16 cellular contexts compared by ENCODE assay signal in genomic region chr3:21449738-21450137, GRCh38.
DNase-seq lines count a peak whose midpoint lies in the region; ATAC-seq and TF ChIP-seq lines count a peak whose summit lies in the region.
"Had no signal": no experiment of that assay in that cellular context is flagged by ENCODE, and none has a peak within 500 bp of the region (broad histone marks: within the 10 kb centered on the region; RNA-seq: fewer than 3 reads in every experiment).

No MANE protein-coding gene starts in this region.

- H3K27ac ChIP-seq in left ventricle myocardium inferior (replicated peaks), result no peak overlapping the region
- H3K27ac ChIP-seq: BLaER1 had no signal

- H3K4me1 ChIP-seq in left ventricle myocardium inferior, result peaks cover 13% of the 10 kb centered on the region
- H3K4me1 ChIP-seq: BLaER1 had no signal

- intact Hi-C loops in Right ventricle myocardium superior (cut with DNase I) (no loop called here), left ventricle myocardium inferior (cut with micrococcal nuclease) (no loop called here), left ventricle myocardium superior (cut with micrococcal nuclease) (no loop called here)

- DNase-seq in Right ventricle myocardium superior, result no peak
- DNase-seq in left ventricle myocardium inferior, result no peak
- DNase-seq in cerebellar cortex (ENCODE audit: low spot score), result peak; percentile 59
- DNase-seq in left ventricle myocardium superior, result peak; percentile 25
- DNase-seq in KG1 (lab: John Stamatoyannopoulos, UW), result no peak
- no peak for DNase-seq in NCI-H748 treated with DMSO at 0.1 percent for 48 hours (lab: John Stamatoyannopoulos, UW)
- no peak for DNase-seq in NCI-H1092 treated with DMSO at 0.1 percent for 48 hours (lab: John Stamatoyannopoulos, UW)
- DNase-seq: 8988T; CD4-positive, alpha-beta memory T cell; DMS79 treated with DMSO at 0.1 percent for 48 hours; GOT3; H7; HFFc6 had no signal

- peaks cover 24% of the 10 kb centered on the region for H3K9me3 ChIP-seq in left ventricle myocardium inferior (replicated peaks)
- H3K9me3 ChIP-seq: BLaER1 had no signal

- H3K4me3 ChIP-seq in left ventricle myocardium inferior, result no peak overlapping the region
- H3K4me3 ChIP-seq: BLaER1, GM12878 had no signal

- H3K36me3 ChIP-seq in left ventricle myocardium inferior, result no peaks in the 10 kb centered on the region
- H3K36me3 ChIP-seq: BLaER1 had no signal

- TF ChIP-seq CTCF in left ventricle myocardium inferior (IDR thresholded peaks at IDR 0.05; ENCODE audit: borderline replicate concordance), result no peak

- no peaks in the 10 kb centered on the region for H3K27me3 ChIP-seq in left ventricle myocardium inferior (ENCODE audit: low read depth)
- H3K27me3 ChIP-seq: BLaER1 had no signal

- ATAC-seq in Right ventricle myocardium superior (ENCODE audit: poor library complexity), result peak; percentile 66
- ATAC-seq in left ventricle myocardium superior, result peak; percentile 52
- ATAC-seq: GM12878, HCT116 had no signal

Comparison
In these comparisons a context has a peak if more than half of its experiments do, and no peak if none do; other contexts are left out.
1. DNase-seq: peak in cerebellar cortex (single experiment) and left ventricle myocardium superior (single experiment); none in Right ventricle myocardium superior (single experiment), left ventricle myocardium inferior (single experiment), KG1 (single experiment), NCI-H748 treated with DMSO at 0.1 percent for 48 hours (single experiment) and NCI-H1092 treated with DMSO at 0.1 percent for 48 hours (single experiment).